ENCODE assay signal across 7 cellular contexts in the genomic region with DNA sequence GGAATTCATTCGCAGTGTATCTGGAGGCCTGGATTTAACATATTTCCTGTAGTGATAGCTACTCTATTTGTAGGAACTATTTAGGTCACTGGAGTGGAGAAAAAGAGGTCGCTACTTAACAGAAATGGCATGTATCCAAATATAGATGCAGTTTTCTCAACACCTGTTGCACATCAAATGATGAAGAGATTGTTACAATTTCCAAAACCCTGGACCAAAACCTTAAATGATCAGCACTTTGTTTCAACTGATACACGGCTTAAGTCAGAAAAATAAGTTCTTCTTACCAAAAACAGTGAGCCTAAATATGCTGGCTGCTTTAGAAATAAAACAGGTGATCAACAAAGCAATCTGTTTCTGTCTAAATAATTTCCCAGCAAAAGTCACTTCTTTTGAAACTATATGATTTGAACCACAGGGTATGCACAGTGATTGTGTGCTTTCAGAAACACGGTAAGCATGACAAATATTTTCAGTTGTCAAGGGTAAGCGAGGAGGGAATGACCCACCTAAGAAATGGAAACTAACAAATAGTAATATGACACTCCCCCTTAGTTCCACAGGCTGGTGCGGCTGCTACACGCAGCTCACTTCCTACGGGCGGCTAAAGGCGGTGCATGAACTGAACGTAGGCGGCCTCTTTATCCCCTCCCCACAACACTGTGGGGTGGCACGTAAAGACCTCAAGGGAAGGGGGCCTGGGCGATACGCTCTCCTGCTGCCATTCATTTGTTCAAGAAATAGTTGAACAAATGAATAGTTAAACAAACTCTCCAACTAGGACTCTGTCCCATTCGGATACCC. TPM values are rescaled to one million over a fixed set of nuclear protein-coding genes. Genes with fewer than 3 reads are reported as not detected.
DNase-seq lines count a peak whose midpoint lies in the region; ATAC-seq and TF ChIP-seq lines count a peak whose summit lies in the region.

No MANE protein-coding gene starts in this region.

- TF ChIP-seq CTCF in liver (IDR thresholded peaks at IDR 0.05; ENCODE audit: low read depth, low read length, missing input control): peak; percentile 22

- H3K4me3 ChIP-seq in liver (ENCODE audit: low read depth in 1 of 3, low read length in 3 of 3): peak overlapping the region; percentile 69 to 99 (median 84)

- no peaks in the 10 kb centered on the region for H3K36me3 ChIP-seq in liver (ENCODE audit: control insufficient read depth in 4 of 4, insufficient read depth in 3 of 4, low read depth in 1 of 4, low read length in 3 of 4)

- H3K27me3 ChIP-seq in liver (ENCODE audit: control insufficient read depth in 4 of 4, insufficient read depth in 4 of 4, low read length in 3 of 4): no peaks in the 10 kb centered on the region

- TF ChIP-seq RAD21 in liver (IDR thresholded peaks at IDR 0.05): peak; percentile 21 to 24

- WGBS in liver: 6% methylated on average over 16 of the region's 16 CpGs

- H3K9me3 ChIP-seq in liver (ENCODE audit: control insufficient read depth in 4 of 4, low read length in 3 of 4): no peaks in the 10 kb centered on the region

- DNase-seq in NCI-H146 (lab: John Stamatoyannopoulos, UW): peak; percentile 50
- DNase-seq in activated CD4-positive, CD25-positive, alpha-beta regulatory T cell (lab: John Stamatoyannopoulos, UW): peak; percentile 20 to 49 (median 44)
- DNase-seq in stimulated activated CD4-positive, alpha-beta T cell treated with anti-CD3 and anti-CD28 coated beads, TNF-alpha, amount 100 ng/mL, for 24 hours (ENCODE audit: low read depth in 3 of 3): peak; percentile 50 to 77 (median 57)

- H3K27ac ChIP-seq in cingulate gyrus (ENCODE audit: low read depth, low read length) (peak overlapping the region; percentile 25), liver (ENCODE audit: low read depth in 1 of 2, low read length in 2 of 2) (peak overlapping the region; percentile 86 to 98)

- H3K9ac ChIP-seq in liver (ENCODE audit: low read depth in 1 of 2, low read length in 2 of 2): peak overlapping the region; percentile 75 to 78

- ATAC-seq in GM18502 (IDR thresholded peaks at IDR 0.05; ENCODE audit: poor library complexity, unreplicated experiment) (peak; percentile 55), HG02623 (IDR thresholded peaks at IDR 0.05; ENCODE audit: unreplicated experiment) (peak; percentile 40)

- peaks cover 2 to 23% (median 12%) of the 10 kb centered on the region in 4 donors for H3K4me1 ChIP-seq in liver (ENCODE audit: control insufficient read depth in 4 of 4, insufficient read depth in 4 of 4, low read length in 3 of 4)

TF ChIP-seq in liver, 16 proteins besides CTCF, POLR2A, EP300 and RAD21:
- TF ChIP-seq TAF1 (conservative IDR thresholded peaks at IDR 0.05) (peak; percentile 74), RXRA (IDR thresholded peaks at IDR 0.05) (peak in 1 of 2 donors; percentile 8), YY1 (IDR thresholded peaks at IDR 0.05) (peak; percentile 38), SP1 (IDR thresholded peaks at IDR 0.05) (peak; percentile 13), HNF4A (conservative IDR thresholded peaks at IDR 0.05) (no peak)
- TF ChIP-seq, protein P1, sequence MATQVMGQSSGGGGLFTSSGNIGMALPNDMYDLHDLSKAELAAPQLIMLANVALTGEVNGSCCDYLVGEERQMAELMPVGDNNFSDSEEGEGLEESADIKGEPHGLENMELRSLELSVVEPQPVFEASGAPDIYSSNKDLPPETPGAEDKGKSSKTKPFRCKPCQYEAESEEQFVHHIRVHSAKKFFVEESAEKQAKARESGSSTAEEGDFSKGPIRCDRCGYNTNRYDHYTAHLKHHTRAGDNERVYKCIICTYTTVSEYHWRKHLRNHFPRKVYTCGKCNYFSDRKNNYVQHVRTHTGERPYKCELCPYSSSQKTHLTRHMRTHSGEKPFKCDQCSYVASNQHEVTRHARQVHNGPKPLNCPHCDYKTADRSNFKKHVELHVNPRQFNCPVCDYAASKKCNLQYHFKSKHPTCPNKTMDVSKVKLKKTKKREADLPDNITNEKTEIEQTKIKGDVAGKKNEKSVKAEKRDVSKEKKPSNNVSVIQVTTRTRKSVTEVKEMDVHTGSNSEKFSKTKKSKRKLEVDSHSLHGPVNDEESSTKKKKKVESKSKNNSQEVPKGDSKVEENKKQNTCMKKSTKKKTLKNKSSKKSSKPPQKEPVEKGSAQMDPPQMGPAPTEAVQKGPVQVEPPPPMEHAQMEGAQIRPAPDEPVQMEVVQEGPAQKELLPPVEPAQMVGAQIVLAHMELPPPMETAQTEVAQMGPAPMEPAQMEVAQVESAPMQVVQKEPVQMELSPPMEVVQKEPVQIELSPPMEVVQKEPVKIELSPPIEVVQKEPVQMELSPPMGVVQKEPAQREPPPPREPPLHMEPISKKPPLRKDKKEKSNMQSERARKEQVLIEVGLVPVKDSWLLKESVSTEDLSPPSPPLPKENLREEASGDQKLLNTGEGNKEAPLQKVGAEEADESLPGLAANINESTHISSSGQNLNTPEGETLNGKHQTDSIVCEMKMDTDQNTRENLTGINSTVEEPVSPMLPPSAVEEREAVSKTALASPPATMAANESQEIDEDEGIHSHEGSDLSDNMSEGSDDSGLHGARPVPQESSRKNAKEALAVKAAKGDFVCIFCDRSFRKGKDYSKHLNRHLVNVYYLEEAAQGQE (IDR thresholded peaks at IDR 0.05): peak; percentile 56
- TF ChIP-seq, protein P2, sequence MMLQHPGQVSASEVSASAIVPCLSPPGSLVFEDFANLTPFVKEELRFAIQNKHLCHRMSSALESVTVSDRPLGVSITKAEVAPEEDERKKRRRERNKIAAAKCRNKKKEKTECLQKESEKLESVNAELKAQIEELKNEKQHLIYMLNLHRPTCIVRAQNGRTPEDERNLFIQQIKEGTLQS (IDR thresholded peaks at IDR 0.05): no peak

RNA-seq across cellular contexts. Expression of a gene that starts 1.1 kb away (rescaled TPM):
- total RNA-seq in liver: 1 to 10 TPM; 5.1 to 10.0 TPM
- polyA plus RNA-seq in liver: 1 to 10 TPM; 3.3 to 7.3 TPM

RNA-seq across cellular contexts. Expression of a gene that starts 49.6 kb away (rescaled TPM):
- not detected for total RNA-seq in liver
- not detected for polyA plus RNA-seq in liver

Comparison
In these comparisons a context has a peak if more than half of its experiments do, and no peak if none do; other contexts are left out.
1. Peak in every context shown above with its lines: DNase-seq, ATAC-seq, H3K4me3 ChIP-seq and H3K27ac ChIP-seq.